Comparison of ENCODE assay signal across 1 cellular context in the genomic region with DNA sequence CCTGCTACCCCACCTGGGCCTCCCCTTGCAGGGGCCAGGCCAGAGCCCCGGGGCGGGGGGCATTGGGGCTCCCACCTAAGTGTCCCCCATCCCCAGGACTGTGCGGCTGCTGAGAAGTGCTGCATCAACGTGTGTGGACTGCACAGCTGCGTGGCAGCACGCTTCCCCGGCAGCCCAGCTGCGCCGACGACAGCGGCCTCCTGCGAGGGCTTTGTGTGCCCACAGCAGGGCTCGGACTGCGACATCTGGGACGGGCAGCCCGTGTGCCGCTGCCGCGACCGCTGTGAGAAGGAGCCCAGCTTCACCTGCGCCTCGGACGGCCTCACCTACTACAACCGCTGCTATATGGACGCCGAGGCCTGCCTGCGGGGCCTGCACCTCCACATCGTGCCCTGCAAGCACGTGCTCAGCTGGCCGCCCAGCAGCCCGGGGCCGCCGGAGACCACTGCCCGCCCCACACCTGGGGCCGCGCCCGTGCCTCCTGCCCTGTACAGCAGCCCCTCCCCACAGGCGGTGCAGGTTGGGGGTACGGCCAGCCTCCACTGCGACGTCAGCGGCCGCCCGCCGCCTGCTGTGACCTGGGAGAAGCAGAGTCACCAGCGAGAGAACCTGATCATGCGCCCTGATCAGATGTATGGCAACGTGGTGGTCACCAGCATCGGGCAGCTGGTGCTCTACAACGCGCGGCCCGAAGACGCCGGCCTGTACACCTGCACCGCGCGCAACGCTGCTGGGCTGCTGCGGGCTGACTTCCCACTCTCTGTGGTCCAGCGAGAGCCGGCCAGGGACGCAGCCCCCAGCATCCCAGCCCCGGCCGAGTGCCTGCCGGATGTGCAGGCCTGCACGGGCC.
TF ChIP-seq lines count a peak whose summit lies in the region.

No MANE protein-coding gene starts in this region.

TF ChIP-seq in H1, 55 proteins besides CTCF, POLR2A, EP300 and RAD21:
- TF ChIP-seq POU5F1 (IDR thresholded peaks at IDR 0.05; ENCODE audit: low read depth, low read length) (no peak), PHF8 (conservative IDR thresholded peaks at IDR 0.05; ENCODE audit: low read depth, low read length) (no peak), SP1 (IDR thresholded peaks at IDR 0.05; ENCODE audit: low read depth, low read length) (no peak), NRF1 (IDR thresholded peaks at IDR 0.05; ENCODE audit: low read depth, low read length) (no peak), CHD1 (IDR thresholded peaks at IDR 0.05; ENCODE audit: low read depth, low read length) (no peak), SAP30 (IDR thresholded peaks at IDR 0.05; ENCODE audit: insufficient read depth, insufficient replicate concordance, low read length) (no peak), GTF2F1 (IDR thresholded peaks at IDR 0.05; ENCODE audit: borderline replicate concordance, low read depth, low read length) (no peak)
